Comparison of ENCODE assay signal across 10 cellular contexts in genomic region chr3:11764931-11765363, GRCh38.
DNase-seq lines count a peak whose midpoint lies in the region; TF ChIP-seq lines count a peak whose summit lies in the region.
"Had no signal": no experiment of that assay in that cellular context is flagged by ENCODE, and none has a peak within 500 bp of the region (broad histone marks: within the 10 kb centered on the region; RNA-seq: fewer than 3 reads in every experiment).

No MANE protein-coding gene starts in this region.

- H3K27ac ChIP-seq in HL-60 (replicated peaks), result no peak overlapping the region
- H3K27ac ChIP-seq in left ventricle myocardium inferior (replicated peaks), result no peak overlapping the region
- H3K27ac ChIP-seq in esophagus muscularis mucosa (replicated peaks in 1 of 4), result no peak overlapping the region

- H3K9me3 ChIP-seq in left ventricle myocardium inferior (replicated peaks), result no peaks in the 10 kb centered on the region
- H3K9me3 ChIP-seq in esophagus muscularis mucosa, result no peaks in the 10 kb centered on the region

- 85% methylated on average over 5 of the region's 5 CpGs for WGBS in esophagus muscularis mucosa

- no peak for TF ChIP-seq POLR2A in esophagus muscularis mucosa (IDR thresholded peaks at IDR 0.05; ENCODE audit: low read depth)

- DNase-seq in AG09309 (ENCODE audit: low read depth) (peak; percentile 29), HL-60 (ENCODE audit: low read depth in 1 of 2, low spot score in 1 of 2) (peak; percentile 8 to 37), kidney epithelial cell (ENCODE audit: low read depth) (peak; percentile 86), left ventricle myocardium inferior (no peak), esophagus muscularis mucosa (ENCODE audit: extremely low spot score) (no peak), putamen (ENCODE audit: low spot score) (no peak), HUDEP-2 (lab: John Stamatoyannopoulos, UW; ENCODE audit: unreplicated experiment in 76 of 76) (no peak)
- peak; percentile 71 to 72 for DNase-seq in activated T-cell treated with anti-CD3 and anti-CD28 coated beads, Interleukin-2, amount 50 U/mL, for 48 hours
- DNase-seq: aorta, Right ventricle myocardium superior had no signal

- no peak for TF ChIP-seq EP300 in esophagus muscularis mucosa (IDR thresholded peaks at IDR 0.05)

- H3K4me1 ChIP-seq in left ventricle myocardium inferior (no peaks in the 10 kb centered on the region), esophagus muscularis mucosa (peaks cover 0 to 1% (median under 1%) of the 10 kb centered on the region in 4 donors)

- H3K36me3 ChIP-seq in kidney epithelial cell (ENCODE audit: control insufficient read depth, insufficient read depth, low read length), result no peaks in the 10 kb centered on the region
- no peaks in the 10 kb centered on the region for H3K36me3 ChIP-seq in left ventricle myocardium inferior
- no peaks in the 10 kb centered on the region for H3K36me3 ChIP-seq in esophagus muscularis mucosa

- intact Hi-C loops in left ventricle myocardium inferior (cut with micrococcal nuclease) (no loop called here), esophagus muscularis mucosa (cut with DNase I) (no loop called here)

- no peak for TF ChIP-seq CTCF in AG09309 (IDR thresholded peaks at IDR 0.05; ENCODE audit: control insufficient read depth, insufficient read depth, low read depth, low read length, missing control alignments)
- TF ChIP-seq CTCF in HL-60 (IDR thresholded peaks at IDR 0.05; ENCODE audit: insufficient read depth, low read length), result no peak
- TF ChIP-seq CTCF in kidney epithelial cell (IDR thresholded peaks at IDR 0.05; ENCODE audit: insufficient read depth, low read length, poor library complexity, severe bottlenecking), result no peak
- TF ChIP-seq CTCF in left ventricle myocardium inferior (IDR thresholded peaks at IDR 0.05; ENCODE audit: borderline replicate concordance), result no peak
- no peak for TF ChIP-seq CTCF in esophagus muscularis mucosa (IDR thresholded peaks at IDR 0.05)

- H3K4me3 ChIP-seq in AG09309 (ENCODE audit: control insufficient read depth, low read depth, low read length) (no peak overlapping the region), HL-60 (replicated peaks; ENCODE audit: insufficient read depth, low read length) (no peak overlapping the region), kidney epithelial cell (ENCODE audit: low read depth, low read length) (no peak overlapping the region), left ventricle myocardium inferior (no peak overlapping the region), esophagus muscularis mucosa (no peak overlapping the region)

- H3K27me3 ChIP-seq in HL-60 (ENCODE audit: insufficient read depth, poor library complexity, severe bottlenecking) (no peaks in the 10 kb centered on the region), kidney epithelial cell (ENCODE audit: control insufficient read depth, insufficient read depth, low read length) (no peaks in the 10 kb centered on the region), left ventricle myocardium inferior (ENCODE audit: low read depth) (no peaks in the 10 kb centered on the region), esophagus muscularis mucosa (no peaks in the 10 kb centered on the region)

Comparison
In these comparisons a context has a peak if more than half of its experiments do, and no peak if none do; other contexts are left out.
1. DNase-seq: peak in AG09309 (single experiment), HL-60 (2 of 2), activated T-cell treated with anti-CD3 and anti-CD28 coated beads, Interleukin-2, amount 50 U/mL, for 48 hours (2 of 2) and kidney epithelial cell (single experiment); none in left ventricle myocardium inferior (single experiment), esophagus muscularis mucosa (single experiment), putamen (single experiment) and HUDEP-2 (0 of 76).